21 cellular contexts compared by ENCODE assay signal in the genomic region with DNA sequence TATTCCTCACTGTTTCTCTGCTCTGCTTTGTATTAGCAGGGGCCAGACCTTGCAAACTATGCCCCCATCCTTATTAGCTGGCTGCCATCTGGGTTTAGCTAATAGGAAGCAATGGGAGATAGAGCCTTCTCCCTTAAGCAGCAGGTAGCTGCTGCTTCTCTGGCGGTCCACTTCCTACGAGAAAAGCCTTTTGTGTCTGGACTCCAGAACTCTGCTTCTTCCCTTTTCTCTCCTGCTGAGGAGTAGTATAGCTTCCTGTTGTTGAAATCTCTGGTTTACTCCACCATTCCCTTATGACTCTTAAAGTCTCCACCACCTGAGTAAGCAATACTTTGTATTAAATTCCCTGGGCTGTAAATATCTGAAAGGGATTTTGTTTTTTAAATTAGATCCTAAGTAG.
DNase-seq lines count a peak whose midpoint lies in the region; ATAC-seq and TF ChIP-seq lines count a peak whose summit lies in the region.
"Had no signal": no experiment of that assay in that cellular context is flagged by ENCODE, and none has a peak within 500 bp of the region (broad histone marks: within the 10 kb centered on the region; RNA-seq: fewer than 3 reads in every experiment).

No MANE protein-coding gene starts in this region.

- POLR2A ChIA-PET in MCF 10A (lab: Yijun Ruan, JAX): interaction anchor here (0.7 kb wide), 1 partner anchor 243 kb away, joined by 3 read pairs; no protein-coding TSS in a partner anchor

- H3K4me2 ChIP-seq in mammary epithelial cell (ENCODE audit: insufficient read depth, low read depth, low read length): no peak overlapping the region
- H3K4me2 ChIP-seq in OCI-LY1 (ENCODE audit: low read length): no peak overlapping the region
- H3K4me2 ChIP-seq: A549, KMS-11 had no signal

- H4K20me1 ChIP-seq in mammary epithelial cell (ENCODE audit: insufficient read depth, low read length): no peaks in the 10 kb centered on the region
- H4K20me1 ChIP-seq in OCI-LY1 (ENCODE audit: insufficient read depth, low read length): no peaks in the 10 kb centered on the region

- no peak for TF ChIP-seq CTCF in mammary epithelial cell (conservative IDR thresholded peaks at IDR 0.05 in 1 of 2, IDR thresholded peaks at IDR 0.05 in 1 of 2; ENCODE audit: extremely low read depth in 1 of 2, insufficient read depth in 1 of 2, low read depth in 1 of 2, low read length in 2 of 2)
- no peak for TF ChIP-seq CTCF in MCF 10A (IDR thresholded peaks at IDR 0.05; ENCODE audit: unreplicated experiment)
- no peak for TF ChIP-seq CTCF in OCI-LY1 (IDR thresholded peaks at IDR 0.05; ENCODE audit: low read length)
- TF ChIP-seq CTCF in esophagus muscularis mucosa (IDR thresholded peaks at IDR 0.05): no peak
- no peak for TF ChIP-seq CTCF in tibial nerve (IDR thresholded peaks at IDR 0.05)

- H3K36me3 Mint-ChIP-seq in MCF 10A (ENCODE audit: insufficient read depth, unreplicated experiment): no peaks in the 10 kb centered on the region
- H3K36me3 Mint-ChIP-seq: CD14-positive monocyte, T-cell had no signal

- H3K4me3 ChIP-seq in mammary epithelial cell (replicated peaks in 1 of 3; ENCODE audit: insufficient read depth in 1 of 3, low read depth in 2 of 3, low read length in 3 of 3): no peak overlapping the region
- H3K4me3 ChIP-seq in OCI-LY1 (ENCODE audit: low read depth, low read length, poor library complexity, severe bottlenecking): no peak overlapping the region
- no peak overlapping the region for H3K4me3 ChIP-seq in esophagus muscularis mucosa
- no peak overlapping the region for H3K4me3 ChIP-seq in tibial nerve
- H3K4me3 ChIP-seq: A549, GM12878, SJCRH30 had no signal

- TF ChIP-seq EP300 in esophagus muscularis mucosa (IDR thresholded peaks at IDR 0.05) (no peak), tibial nerve (IDR thresholded peaks at IDR 0.05) (no peak)

- intact Hi-C loops in mammary epithelial cell (cut with micrococcal nuclease): no loop called here
- intact Hi-C loops in MCF 10A (cut with micrococcal nuclease): no loop called here
- intact Hi-C loops in esophagus muscularis mucosa (cut with DNase I): no loop called here

- H3K9me2 ChIP-seq in OCI-LY1 (ENCODE audit: low read depth, low read length): no peaks in the 10 kb centered on the region

- BruUV-seq in mammary epithelial cell (replicated peaks; lab: Mats Ljungman, UMichigan): no TSS peak
- no TSS peak for BruUV-seq in MCF 10A (replicated peaks; lab: Mats Ljungman, UMichigan)

- dilution Hi-C loops in mammary epithelial cell (cut with HindIII; ENCODE audit: low sequenced_read_pairs): no loop called here

- TF ChIP-seq POLR2A in esophagus muscularis mucosa (IDR thresholded peaks at IDR 0.05; ENCODE audit: low read depth) (no peak), tibial nerve (IDR thresholded peaks at IDR 0.05) (no peak)

- H3K27ac ChIP-seq in mammary epithelial cell (ENCODE audit: insufficient read depth, low read depth, low read length) (no peak overlapping the region), OCI-LY1 (ENCODE audit: low read depth, low read length, poor library complexity, severe bottlenecking) (no peak overlapping the region), esophagus muscularis mucosa (replicated peaks in 1 of 4) (no peak overlapping the region), tibial nerve (no peak overlapping the region)
- H3K27ac ChIP-seq: A549, HL-60, KMS-11, RWPE1, SJCRH30 had no signal

- H2AFZ ChIP-seq in mammary epithelial cell (ENCODE audit: low read depth, low read length) (peak overlapping the region; percentile 14), OCI-LY1 (ENCODE audit: low read length) (0 out of 2 replicates have a peak overlapping the region, but pooled peaks have one; percentile 34)

- H3K36me3 ChIP-seq in mammary epithelial cell (ENCODE audit: insufficient read depth, low read length): no peaks in the 10 kb centered on the region
- H3K36me3 ChIP-seq in OCI-LY1 (ENCODE audit: insufficient read depth, low read length): no peaks in the 10 kb centered on the region
- no peaks in the 10 kb centered on the region for H3K36me3 ChIP-seq in esophagus muscularis mucosa
- no peaks in the 10 kb centered on the region for H3K36me3 ChIP-seq in tibial nerve
- H3K36me3 ChIP-seq: SJCRH30 had no signal

- 100% methylated on average over 2 of the region's 2 CpGs for WGBS in mammary epithelial cell (ENCODE audit: low coverage, missing lambda C conversion rate)
- 67% methylated on average over 2 of the region's 2 CpGs for WGBS in esophagus muscularis mucosa
- 39 to 47% methylated on average over 2 of the region's 2 CpGs for WGBS in tibial nerve, 2 donors

- no peaks in the 10 kb centered on the region for H3K9me3 Mint-ChIP-seq in MCF 10A (ENCODE audit: unreplicated experiment)

- H3F3A ChIP-seq in OCI-LY1 (ENCODE audit: insufficient read depth, low read length): no peaks in the 10 kb centered on the region

- H3K27me3 ChIP-seq in mammary epithelial cell (ENCODE audit: insufficient read depth, low read length) (no peaks in the 10 kb centered on the region), OCI-LY1 (ENCODE audit: insufficient read depth, low read length) (no peaks in the 10 kb centered on the region), esophagus muscularis mucosa (no peaks in the 10 kb centered on the region), tibial nerve (no peaks in the 10 kb centered on the region)
- H3K27me3 ChIP-seq: SJCRH30 had no signal

- H3K4me1 ChIP-seq in mammary epithelial cell (ENCODE audit: insufficient read depth, low read length): no peaks in the 10 kb centered on the region
- no peaks in the 10 kb centered on the region for H3K4me1 ChIP-seq in OCI-LY1 (ENCODE audit: insufficient read depth, low read length, severe bottlenecking)
- H3K4me1 ChIP-seq in esophagus muscularis mucosa: no peaks in the 10 kb centered on the region
- H3K4me1 ChIP-seq in tibial nerve: no peaks in the 10 kb centered on the region
- H3K4me1 ChIP-seq: A549, SJCRH30 had no signal

- H3K79me2 ChIP-seq in mammary epithelial cell (ENCODE audit: insufficient read depth, low read length): no peaks in the 10 kb centered on the region
- H3K79me2 ChIP-seq in OCI-LY1 (ENCODE audit: insufficient read depth, low read length): no peaks in the 10 kb centered on the region

- H3K9ac ChIP-seq in mammary epithelial cell (ENCODE audit: insufficient read depth, low read length) (no peak overlapping the region), OCI-LY1 (ENCODE audit: low read length) (no peak overlapping the region)
- H3K9ac ChIP-seq: KMS-11 had no signal

- in situ Hi-C loops in mammary epithelial cell (cut with MboI; ENCODE audit: low sequenced_read_pairs in 2 of 2): no loop called here

- DNase-seq in mammary epithelial cell: no peak
- DNase-seq in MCF 10A (ENCODE audit: unreplicated experiment): no peak
- peak; percentile 17 for DNase-seq in esophagus muscularis mucosa (ENCODE audit: extremely low spot score)
- DNase-seq in tibial nerve (ENCODE audit: low spot score in 2 of 2): no peak
- DNase-seq in DMS79 (lab: John Stamatoyannopoulos, UW): no peak
- DNase-seq: DMS53, MM.1S, NCI-H1436, NCI-H2081, NCI-H446, NCI-H748 treated with DMSO at 0.1 percent for 48 hours, SJCRH30, T-cell had no signal

- H3K27me3 Mint-ChIP-seq in MCF 10A (ENCODE audit: insufficient read depth, unreplicated experiment): no peaks in the 10 kb centered on the region

- H3K4me1 Mint-ChIP-seq in MCF 10A (ENCODE audit: insufficient read depth, unreplicated experiment): no peaks in the 10 kb centered on the region
- H3K4me1 Mint-ChIP-seq: T-cell had no signal

- CTCF ChIA-PET in mammary epithelial cell (lab: Charles Lee; ENCODE audit: low non-redundant PET): interaction anchor here (0.6 kb wide), 1 partner anchor 29 kb away, joined by 3 read pairs; no protein-coding TSS in a partner anchor
- CTCF ChIA-PET in MCF 10A (lab: Yijun Ruan, JAX): no interaction called here

- no peaks in the 10 kb centered on the region for H3K9me3 ChIP-seq in mammary epithelial cell (replicated peaks; ENCODE audit: insufficient read depth, low read length)
- H3K9me3 ChIP-seq in OCI-LY1 (ENCODE audit: low read length): no peaks in the 10 kb centered on the region
- peaks cover 0 to 4% (median 2%) of the 10 kb centered on the region in 4 donors for H3K9me3 ChIP-seq in esophagus muscularis mucosa
- H3K9me3 ChIP-seq in tibial nerve: peaks cover 0 to 4% (median 0%) of the 10 kb centered on the region in 4 donors
- H3K9me3 ChIP-seq: A549 had no signal

- ATAC-seq in GM18502 (IDR thresholded peaks at IDR 0.05; ENCODE audit: poor library complexity, unreplicated experiment): no peak
- ATAC-seq: A549, GM12878, T-cell had no signal

- H3K27ac Mint-ChIP-seq in MCF 10A (ENCODE audit: low read depth, unreplicated experiment): no peak overlapping the region
- H3K27ac Mint-ChIP-seq: T-cell had no signal

- no peak overlapping the region for H3K4me3 Mint-ChIP-seq in MCF 10A (ENCODE audit: unreplicated experiment)
- H3K4me3 Mint-ChIP-seq: CD14-positive monocyte, T-cell had no signal
